In the genomic region with DNA sequence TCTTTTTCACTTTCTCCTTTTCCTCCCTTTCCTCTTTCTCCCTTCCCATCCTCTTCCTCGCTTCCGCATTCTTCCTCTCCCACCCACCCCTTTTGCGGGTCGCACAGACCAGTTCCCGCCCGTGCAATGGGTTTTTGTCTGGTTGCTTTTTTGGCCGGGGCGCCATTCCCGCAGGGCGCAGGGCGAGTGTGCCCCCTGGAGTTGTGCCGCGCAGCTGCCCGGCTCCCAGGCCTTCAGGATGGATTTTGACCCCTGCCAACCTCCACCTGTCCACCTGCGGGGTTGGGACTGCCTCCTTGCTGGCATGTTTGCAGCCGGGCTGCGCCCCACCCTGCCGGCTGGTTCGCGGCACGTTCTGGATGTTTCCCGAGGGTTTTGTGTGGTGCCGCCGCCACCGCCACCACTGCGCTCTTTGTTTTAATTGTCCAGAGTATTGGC, we compare ENCODE assay signal across 8 cellular contexts. TPM values are rescaled to one million over a fixed set of nuclear protein-coding genes. Genes with fewer than 3 reads are reported as not detected.
DNase-seq lines count a peak whose midpoint lies in the region; ATAC-seq, FAIRE-seq and TF ChIP-seq lines count a peak whose summit lies in the region.

No MANE protein-coding gene starts in this region.

- no peaks in the 10 kb centered on the region for H3K36me3 ChIP-seq in K562 (ENCODE audit: control insufficient read depth, insufficient read depth, low read length)

- H3K4me3 ChIP-seq in K562, result peak overlapping the region; percentile 78; the same call in 1 of the 2 replicates

- POLR2A ChIA-PET in K562 (lab: Yijun Ruan, JAX), result no interaction called here

- H4K20me1 ChIP-seq in K562 (replicated peaks; ENCODE audit: control insufficient read depth, insufficient read depth, low read length), result no peaks in the 10 kb centered on the region

- no TSS peak for BruUV-seq in K562 (replicated peaks; lab: Mats Ljungman, UMichigan)

- FAIRE-seq in K562 (lab: Jason Lieb, UNC) (no peak), RCC 7860 (lab: Jason Lieb, UNC) (no peak)

- peaks cover 14 to 25% (median 22%) of the 10 kb centered on the region in 3 donors for H3K27me3 Mint-ChIP-seq in CD14-positive monocyte (ENCODE audit: low read depth in 3 of 3)

- no peak for TF ChIP-seq EP300 in K562 (IDR thresholded peaks at IDR 0.05; ENCODE audit: low read length)

- H3K27ac ChIP-seq in K562 (ENCODE audit: extremely low read depth, low read depth, low read length) (no peak overlapping the region), temporal lobe (ENCODE audit: low read depth, low read length) (peak overlapping the region; percentile 36)

- H3K9me1 ChIP-seq in K562 (ENCODE audit: control insufficient read depth, insufficient read depth, low read length), result no peaks in the 10 kb centered on the region

- no peak for DNase-seq in CD14-positive monocyte (ENCODE audit: low spot score)
- DNase-seq in HuH-7.5 (ENCODE audit: low spot score), result peak; percentile 80
- DNase-seq in K562 (ENCODE audit: extremely low read depth in 1 of 4, low spot score in 3 of 4), result no peak
- peak; percentile 54 for DNase-seq in kidney tubule cell (ENCODE audit: low spot score)
- DNase-seq in GM03348 (ENCODE audit: low spot score), result no peak
- no peak for DNase-seq in RCC 7860 (ENCODE audit: low spot score)

- peak overlapping the region; percentile 75 to 83 for H3K4me3 Mint-ChIP-seq in CD14-positive monocyte

- TF ChIP-seq CTCF in CD14-positive monocyte (IDR thresholded peaks at IDR 0.05), result peak; percentile 29
- TF ChIP-seq CTCF in K562 (IDR thresholded peaks at IDR 0.05 in 2 of 3, conservative IDR thresholded peaks at IDR 0.05 in 1 of 3; ENCODE audit: insufficient read depth in 2 of 3, low read depth in 1 of 3, low read length in 3 of 3), result no peak

- H3K9me3 ChIP-seq in K562 (replicated peaks; ENCODE audit: control insufficient read depth, insufficient read depth, low read depth, low read length), result no peaks in the 10 kb centered on the region

- no peak for TF ChIP-seq RAD21 in K562 (CRISPR knock-in tag; conservative IDR thresholded peaks at IDR 0.05 in 1 of 2, IDR thresholded peaks at IDR 0.05 in 1 of 2)

- H3K4me1 Mint-ChIP-seq in CD14-positive monocyte, result peaks cover 40% of the 10 kb centered on the region

- H3K36me3 Mint-ChIP-seq in CD14-positive monocyte, result peaks cover 0 to 4% of the 10 kb centered on the region in 2 donors

- TF ChIP-seq POLR2A in K562 (conservative IDR thresholded peaks at IDR 0.05), result no peak

- H3K27ac Mint-ChIP-seq in CD14-positive monocyte, result peak overlapping the region in 2 of 7 donors; percentile 74 to 79

- H3K9me3 Mint-ChIP-seq in CD14-positive monocyte, result peaks cover 0 to 5% (median 3%) of the 10 kb centered on the region in 7 donors

- no peak overlapping the region for H3K4me2 ChIP-seq in K562 (ENCODE audit: insufficient read depth, low read length)

- peaks cover 16 to 27% of the 10 kb centered on the region in 2 experiments; a peak in 4 of 5 replicates for H3K4me1 ChIP-seq in K562 (replicated peaks in 1 of 2; ENCODE audit: control insufficient read depth in 2 of 2, insufficient read depth in 2 of 2, low read length in 2 of 2)

- peak overlapping the region in 1 of 2 experiments; percentile 39; a peak in 1 of 4 replicates for H3K9ac ChIP-seq in K562 (ENCODE audit: insufficient read depth in 1 of 2, low read depth in 2 of 2, low read length in 2 of 2)

- in situ Hi-C loops in K562 (cut with MboI), result no loop called here

- CTCF ChIA-PET in K562 (lab: Yijun Ruan, JAX; ENCODE audit: low intra/inter-chr PET ratio), result no interaction called here

- no peak overlapping the region; the same call in 1 of the 2 replicates for H2AFZ ChIP-seq in K562 (ENCODE audit: low read depth, low read length)

- peaks cover 7 to 12% of the 10 kb centered on the region in 2 experiments; a peak in 4 of 5 replicates for H3K27me3 ChIP-seq in K562 (ENCODE audit: control insufficient read depth in 2 of 2, insufficient read depth in 2 of 2, low read length in 2 of 2)

- ATAC-seq in K562 (no peak), HG02610 (IDR thresholded peaks at IDR 0.05; ENCODE audit: unreplicated experiment) (no peak)

- intact Hi-C loops in CD14-positive monocyte (cut with micrococcal nuclease), result loop anchor here (5.0 kb wide), 2 partner anchors 49 to 214 kb away; partner anchors contain the start of gene SMIM20 (in 1 of the 2)
- intact Hi-C loops in K562 (cut with micrococcal nuclease), result no loop called here

- peaks cover 36% of the 10 kb centered on the region for H3K79me2 ChIP-seq in K562 (ENCODE audit: control insufficient read depth, insufficient read depth, low read length)

- 81% methylated on average over 7 of the region's 26 CpGs for WGBS in K562 (ENCODE audit: insufficient coverage, low coverage, missing lambda C conversion rate)

TF ChIP-seq in K562, 482 proteins besides CTCF, POLR2A, EP300 and RAD21 (continues in another document):
- TF ChIP-seq EGR1 (conservative IDR thresholded peaks at IDR 0.05), result 0 out of 2 replicates have a peak, but pooled peaks have one; percentile 9
- TF ChIP-seq, protein P1, sequence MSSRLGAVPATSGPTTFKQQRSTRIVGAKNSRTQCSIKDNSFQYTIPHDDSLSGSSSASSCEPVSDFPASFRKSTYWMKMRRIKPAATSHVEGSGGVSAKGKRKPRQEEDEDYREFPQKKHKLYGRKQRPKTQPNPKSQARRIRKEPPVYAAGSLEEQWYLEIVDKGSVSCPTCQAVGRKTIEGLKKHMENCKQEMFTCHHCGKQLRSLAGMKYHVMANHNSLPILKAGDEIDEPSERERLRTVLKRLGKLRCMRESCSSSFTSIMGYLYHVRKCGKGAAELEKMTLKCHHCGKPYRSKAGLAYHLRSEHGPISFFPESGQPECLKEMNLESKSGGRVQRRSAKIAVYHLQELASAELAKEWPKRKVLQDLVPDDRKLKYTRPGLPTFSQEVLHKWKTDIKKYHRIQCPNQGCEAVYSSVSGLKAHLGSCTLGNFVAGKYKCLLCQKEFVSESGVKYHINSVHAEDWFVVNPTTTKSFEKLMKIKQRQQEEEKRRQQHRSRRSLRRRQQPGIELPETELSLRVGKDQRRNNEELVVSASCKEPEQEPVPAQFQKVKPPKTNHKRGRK (tag; IDR thresholded peaks at IDR 0.05), result 0 out of 2 replicates have a peak, but pooled peaks have one; percentile 2
- TF ChIP-seq ZBTB33 (CRISPR knock-in tag; IDR thresholded peaks at IDR 0.05), result peak; percentile 93; the same call in 1 of the 2 replicates
- no peak for TF ChIP-seq RAD51 (IDR thresholded peaks at IDR 0.05; ENCODE audit: borderline replicate concordance, low read depth)

RNA-seq across cellular contexts. Expression of gene SEL1L3, which starts 0.6 kb away (rescaled TPM):
- polyA plus RNA-seq in CD14-positive monocyte (1 to 10 TPM in 1 of 2 donors, under 1 TPM in 1; 0.61 to 1.7 TPM), K562 (2011; rRNA removed) (37.5 and 44.3 TPM in 2 replicates), K562 (2014; fragmentation: Illumina TruSeq; extraction: Trizol) (33.2 and 43.0 TPM in 2 replicates), K562 (2014; fragmentation: Nextera tagmentation; extraction: Ambion mirVana) (10 to 100 TPM; 14.6 to 14.7 TPM), K562 (2014; rRNA removed) (21.6 and 22.4 TPM in 2 replicates)
- 239 and 361 TPM in 2 replicates for total RNA-seq in K562 (2011; cell fraction: chromatin; rRNA removed; ENCODE audit: low replicate concordance)
- total RNA-seq in K562 (2011; cell fraction: nucleolus; rRNA removed), result 50.2 and 64.2 TPM in 2 replicates
- 170 and 237 TPM in 2 replicates for total RNA-seq in K562 (2011; cell fraction: nucleoplasm; rRNA removed)
- total RNA-seq in K562 (2014; rRNA removed) (16.9 and 19.4 TPM in 2 replicates), K562 (2014; rRNA removed; fragmentation: Illumina TruSeq; extraction: Trizol) (29.6 and 38.5 TPM in 2 replicates), K562 (2015; rRNA removed; fragmentation: Illumina TruSeq; extraction: Trizol) (10.0 and 10.2 TPM in 2 replicates), K562 (2021) (21.3 and 25.4 TPM in 2 replicates), temporal lobe (82.4 TPM)
- 17.1 and 17.3 TPM in 2 replicates for polyA plus RNA-seq in K562 (2011; cell fraction: cytosol; rRNA removed)
- 33.7 and 36.1 TPM in 2 replicates for polyA plus RNA-seq in K562 (2011; cell fraction: nucleus; rRNA removed)
- 12.5 and 61.2 TPM in 2 replicates for polyA plus RNA-seq in K562 (2012)
- 83.6 and 102 TPM in 2 replicates for polyA minus RNA-seq in K562 (2011; rRNA and poly(A)+ RNA removed)
- 12.3 and 17.6 TPM in 2 replicates for polyA minus RNA-seq in K562 (2011; cell fraction: cytosol; rRNA and poly(A)+ RNA removed)
- 21.1 and 66.1 TPM in 2 replicates for polyA minus RNA-seq in K562 (2011; cell fraction: nucleus; rRNA and poly(A)+ RNA removed)

RNA-seq across cellular contexts. Expression of gene SMIM20, which starts 50.7 kb away (rescaled TPM):
- 10 to 100 TPM; 33.7 to 38.1 TPM for polyA plus RNA-seq in CD14-positive monocyte
- 3.3 and 12.6 TPM in 2 replicates for total RNA-seq in K562 (2011; cell fraction: chromatin; rRNA removed; ENCODE audit: low replicate concordance)
- total RNA-seq in K562 (2011; cell fraction: nucleolus; rRNA removed), result 6.4 and 7.0 TPM in 2 replicates
- total RNA-seq in K562 (2011; cell fraction: nucleoplasm; rRNA removed), result 10.3 and 13.6 TPM in 2 replicates
- total RNA-seq in K562 (2014; rRNA removed), result 25.8 and 28.0 TPM in 2 replicates
- total RNA-seq in K562 (2014; rRNA removed; fragmentation: Illumina TruSeq; extraction: Trizol), result 36.5 and 38.9 TPM in 2 replicates
- 33.0 and 36.4 TPM in 2 replicates for total RNA-seq in K562 (2015; rRNA removed; fragmentation: Illumina TruSeq; extraction: Trizol)
- total RNA-seq in K562 (2021), result 25.1 and 29.9 TPM in 2 replicates
- 29.2 and 45.1 TPM in 2 replicates for polyA plus RNA-seq in K562 (2011; rRNA removed)
- polyA plus RNA-seq in K562 (2011; cell fraction: cytosol; rRNA removed), result 10.0 and 16.1 TPM in 2 replicates
- polyA plus RNA-seq in K562 (2011; cell fraction: nucleus; rRNA removed), result 6.0 and 10.8 TPM in 2 replicates
- 30.2 and 36.9 TPM in 2 replicates for polyA plus RNA-seq in K562 (2012)
- polyA plus RNA-seq in K562 (2014; fragmentation: Illumina TruSeq; extraction: Trizol), result 26.0 and 33.7 TPM in 2 replicates
- polyA plus RNA-seq in K562 (2014; fragmentation: Nextera tagmentation; extraction: Ambion mirVana), result 10 to 100 TPM; 50.7 to 51.0 TPM
- 36.9 and 46.3 TPM in 2 replicates for polyA plus RNA-seq in K562 (2014; rRNA removed)
- 8.2 and 9.4 TPM in 2 replicates for polyA minus RNA-seq in K562 (2011; rRNA and poly(A)+ RNA removed)
- 5.6 and 7.2 TPM in 2 replicates for polyA minus RNA-seq in K562 (2011; cell fraction: cytosol; rRNA and poly(A)+ RNA removed)
- 2.3 and 3.6 TPM in 2 replicates for polyA minus RNA-seq in K562 (2011; cell fraction: nucleus; rRNA and poly(A)+ RNA removed)
- 17.0 TPM for total RNA-seq in temporal lobe

Comparison
In these comparisons a context has a peak if more than half of its experiments do, and no peak if none do; other contexts are left out.
1. DNase-seq: peak in HuH-7.5 (single experiment) and kidney tubule cell (single experiment); none in CD14-positive monocyte (single experiment), K562 (0 of 4), GM03348 (single experiment) and RCC 7860 (single experiment).